11 cellular contexts compared by ENCODE assay signal in the genomic region with DNA sequence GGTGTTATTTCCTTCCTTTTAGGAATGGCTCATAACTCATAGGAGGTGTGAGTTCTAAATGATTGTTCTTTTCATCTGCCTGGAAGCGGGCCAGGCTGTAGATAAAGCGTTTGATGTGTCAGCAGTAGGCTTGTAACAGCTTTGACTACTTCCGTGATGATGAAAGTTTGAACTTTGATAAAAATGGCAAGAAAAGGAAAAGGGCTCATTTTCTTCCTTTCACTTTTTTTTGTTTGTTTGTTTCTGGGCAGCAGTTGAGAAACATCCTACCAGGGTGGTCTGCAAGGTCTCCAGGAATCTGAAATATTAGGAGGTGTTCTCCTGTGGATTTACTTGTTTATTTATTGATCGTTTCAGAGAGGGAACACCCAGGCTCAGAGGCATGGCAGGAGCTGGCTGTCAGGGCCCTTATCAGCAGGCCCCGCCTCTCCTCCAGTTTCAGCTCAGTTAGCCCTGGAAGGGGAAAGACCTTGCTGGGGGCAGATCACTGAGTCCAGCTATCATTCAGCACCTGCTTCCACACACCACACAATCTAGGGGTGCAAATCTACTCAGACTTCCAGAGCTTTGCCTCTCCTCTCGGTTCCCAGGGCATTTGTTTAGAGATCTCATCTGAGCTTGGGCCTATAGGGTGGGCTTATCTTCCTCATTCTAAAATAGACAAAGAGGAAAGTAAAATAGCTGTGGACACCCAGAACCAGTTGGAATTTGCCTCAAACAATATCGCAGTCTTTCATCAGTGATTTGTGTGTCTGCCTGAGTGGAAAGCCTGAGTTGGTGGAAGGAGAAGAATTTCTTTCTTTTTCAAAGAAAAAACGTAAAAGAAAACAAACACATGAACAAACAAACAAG.
DNase-seq lines count a peak whose midpoint lies in the region; ATAC-seq and TF ChIP-seq lines count a peak whose summit lies in the region.
"Had no signal": no experiment of that assay in that cellular context is flagged by ENCODE, and none has a peak within 500 bp of the region (broad histone marks: within the 10 kb centered on the region; RNA-seq: fewer than 3 reads in every experiment).

No MANE protein-coding gene starts in this region.

- ATAC-seq in omental fat pad (ENCODE audit: low FRiP score) = peak; percentile 83
- ATAC-seq in GM21390 (IDR thresholded peaks at IDR 0.05; ENCODE audit: unreplicated experiment) = no peak
- no peak for ATAC-seq in GM18519 (IDR thresholded peaks at IDR 0.05; ENCODE audit: low FRiP score, unreplicated experiment)

- DNase-seq in HPDE6-E6E7 (ENCODE audit: extremely low spot score) (peak; percentile 58), RPMI8226 (peak; percentile 7), fibroblast of the aortic adventitia (ENCODE audit: low read depth) (peak; percentile 67), omental fat pad (ENCODE audit: low spot score) (peak; percentile 57), hypothalamus (lab: John Stamatoyannopoulos, UW) (no peak)
- DNase-seq in activated CD4-positive, alpha-beta T cell treated with anti-CD3 and anti-CD28 coated beads for 1 hour = no peak
- DNase-seq: NCI-H2107, occipital lobe, T-helper 2 cell had no signal

- no peak overlapping the region for H3K4me3 ChIP-seq in fibroblast of the aortic adventitia (ENCODE audit: low read depth, low read length)

- no peak for TF ChIP-seq CTCF in fibroblast of the aortic adventitia (IDR thresholded peaks at IDR 0.05; ENCODE audit: insufficient read depth, low read length)
- no peak for TF ChIP-seq CTCF in omental fat pad (IDR thresholded peaks at IDR 0.05)

Comparison
In these comparisons a context has a peak if more than half of its experiments do, and no peak if none do; other contexts are left out.
1. DNase-seq: peak in HPDE6-E6E7 (single experiment), RPMI8226 (single experiment), fibroblast of the aortic adventitia (single experiment) and omental fat pad (single experiment); none in activated CD4-positive, alpha-beta T cell treated with anti-CD3 and anti-CD28 coated beads for 1 hour (single experiment) and hypothalamus (0 of 51).